In the genomic region with DNA sequence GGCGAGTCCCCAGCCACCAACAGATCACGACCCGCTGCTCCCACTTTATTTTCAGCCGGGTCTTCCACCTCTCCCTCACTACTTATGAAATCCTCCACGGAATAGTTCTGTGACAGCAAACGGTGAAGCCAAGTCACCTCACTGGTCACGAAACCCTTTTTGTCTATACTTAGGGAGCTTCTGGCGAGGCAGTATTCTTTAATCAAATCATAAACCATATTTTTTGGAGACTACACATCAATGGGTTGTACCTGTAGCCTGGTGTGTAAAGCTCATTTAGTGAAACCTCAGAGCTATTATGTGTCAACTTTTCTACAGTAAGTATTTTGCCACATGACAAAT, we compare ENCODE assay signal across 8 cellular contexts. TPM values are rescaled to one million over a fixed set of nuclear protein-coding genes. Genes with fewer than 3 reads are reported as not detected.
DNase-seq lines count a peak whose midpoint lies in the region; ATAC-seq and TF ChIP-seq lines count a peak whose summit lies in the region.

No MANE protein-coding gene starts in this region.

- ATAC-seq in T-helper 17 cell (no peak), GM21423 (IDR thresholded peaks at IDR 0.05; ENCODE audit: unreplicated experiment) (no peak)

- peaks cover 6 to 21% (median 18%) of the 10 kb centered on the region in 11 experiments; a peak in 20 of 22 replicates for H3K36me3 ChIP-seq in BLaER1 treated with 17β-estradiol and CSF1 and Interleukin-3, amounts not matched to agents 10 nM and 100 nM
- H3K36me3 ChIP-seq in NT2/D1 (ENCODE audit: insufficient read depth, insufficient read length, low read length) (peaks cover 25% of the 10 kb centered on the region), esophagus muscularis mucosa (peaks cover 0 to 8% (median 2%) of the 10 kb centered on the region in 4 donors), ovary (no peaks in the 10 kb centered on the region)

- no peaks in the 10 kb centered on the region for H3K9me3 ChIP-seq in BLaER1 treated with 17β-estradiol and CSF1 and Interleukin-3, amounts not matched to agents 10 nM and 100 nM (replicated peaks in 1 of 11)
- H3K9me3 ChIP-seq in NT2/D1 (ENCODE audit: insufficient read depth, low read length) (no peaks in the 10 kb centered on the region), esophagus muscularis mucosa (no peaks in the 10 kb centered on the region), ovary (no peaks in the 10 kb centered on the region), T-helper 17 cell (ENCODE audit: control insufficient read depth, low read length, poor library complexity, severe bottlenecking) (no peaks in the 10 kb centered on the region)

- H3K4me1 ChIP-seq in BLaER1 treated with 17β-estradiol and CSF1 and Interleukin-3, amounts not matched to agents 10 nM and 100 nM, result peaks cover 20 to 30% (median 26%) of the 10 kb centered on the region in 10 experiments
- H3K4me1 ChIP-seq in NT2/D1 (ENCODE audit: insufficient read depth, insufficient read length) (no peaks in the 10 kb centered on the region), esophagus muscularis mucosa (peaks cover 29 to 36% (median 30%) of the 10 kb centered on the region in 4 donors), ovary (ENCODE audit: insufficient read depth) (no peaks in the 10 kb centered on the region)

- intact Hi-C loops in esophagus muscularis mucosa (cut with DNase I), result no loop called here
- intact Hi-C loops in ovary (cut with DNase I), result loop anchor here in 1 of 4 donors (5.0 kb wide), 1 partner anchor 389 kb away; a partner anchor contains a TSS

- H3K27ac ChIP-seq in BLaER1 treated with 17β-estradiol and CSF1 and Interleukin-3, amounts not matched to agents 10 nM and 100 nM, result peak overlapping the region; percentile 71 to 93 (median 83)
- H3K27ac ChIP-seq in esophagus muscularis mucosa (replicated peaks in 1 of 4) (peak overlapping the region; percentile 93 to 98 (median 97)), ovary (peak overlapping the region; percentile 72 to 90)

- H3K4me3 ChIP-seq in BLaER1 treated with 17β-estradiol and CSF1 and Interleukin-3, amounts not matched to agents 10 nM and 100 nM, result peak overlapping the region; percentile 70 to 97 (median 89)
- H3K4me3 ChIP-seq in NT2/D1 (ENCODE audit: insufficient read length, low read depth) (peak overlapping the region; percentile 39), esophagus muscularis mucosa (peak overlapping the region; percentile 89 to 94 (median 90)), ovary (peak overlapping the region; percentile 80)

- H3K27ac Mint-ChIP-seq in T-helper 17 cell, result no peak overlapping the region

- DNase-seq in NT2/D1 (ENCODE audit: low read depth, low spot score) (no peak), esophagus muscularis mucosa (ENCODE audit: extremely low spot score) (no peak), ovary (no peak), NCI-H1092 (lab: John Stamatoyannopoulos, UW) (no peak), NCI-H2171 treated with DMSO at 0.1 percent for 48 hours (lab: John Stamatoyannopoulos, UW) (no peak), T-helper 17 cell (no peak)

- peaks cover 0 to 38% (median 24%) of the 10 kb centered on the region in 11 experiments; a peak in 19 of 22 replicates for H4K20me1 ChIP-seq in BLaER1 treated with 17β-estradiol and CSF1 and Interleukin-3, amounts not matched to agents 10 nM and 100 nM

- TF ChIP-seq POLR2A in esophagus muscularis mucosa (IDR thresholded peaks at IDR 0.05; ENCODE audit: low read depth) (no peak), ovary (IDR thresholded peaks at IDR 0.05) (no peak)

- peaks cover 3% of the 10 kb centered on the region for H3K36me3 Mint-ChIP-seq in T-helper 17 cell (ENCODE audit: low read depth)

- H3K4me2 ChIP-seq in BLaER1 treated with 17β-estradiol and CSF1 and Interleukin-3, amounts not matched to agents 10 nM and 100 nM, result peak overlapping the region; percentile 68 to 96 (median 84)

- no peak for TF ChIP-seq EP300 in esophagus muscularis mucosa (IDR thresholded peaks at IDR 0.05)
- no peak for TF ChIP-seq EP300 in ovary (IDR thresholded peaks at IDR 0.05)

- H3K4me3 Mint-ChIP-seq in T-helper 17 cell, result no peak overlapping the region

- H3K27me3 Mint-ChIP-seq in T-helper 17 cell, result no peaks in the 10 kb centered on the region

- H3K27me3 ChIP-seq in BLaER1 treated with 17β-estradiol and CSF1 and Interleukin-3, amounts not matched to agents 10 nM and 100 nM, result no peaks in the 10 kb centered on the region
- H3K27me3 ChIP-seq in NT2/D1 (ENCODE audit: insufficient read depth, insufficient read length) (no peaks in the 10 kb centered on the region), esophagus muscularis mucosa (no peaks in the 10 kb centered on the region), ovary (no peaks in the 10 kb centered on the region)

- H3K4me1 Mint-ChIP-seq in T-helper 17 cell, result peaks cover 10% of the 10 kb centered on the region

- H3K9ac ChIP-seq in BLaER1 treated with 17β-estradiol and CSF1 and Interleukin-3, amounts not matched to agents 10 nM and 100 nM, result peak overlapping the region; percentile 81 to 99 (median 95)
- H3K9ac ChIP-seq in NT2/D1 (ENCODE audit: insufficient read length, low read depth), result peak overlapping the region; percentile 83

- TF ChIP-seq CTCF in esophagus muscularis mucosa (IDR thresholded peaks at IDR 0.05) (no peak), ovary (IDR thresholded peaks at IDR 0.05) (peak in 1 of 3 donors; percentile 0)

- 1% methylated on average over 8 of the region's 8 CpGs for WGBS in esophagus muscularis mucosa
- 1 to 3% (median 2%) methylated on average over 8 of the region's 8 CpGs for WGBS in ovary, 3 donors

RNA-seq across cellular contexts. Expression of a gene that starts 0.8 kb away (rescaled TPM):
- total RNA-seq in esophagus muscularis mucosa, result 100 to 1,000 TPM; 173 to 247 (median 195) TPM
- total RNA-seq in ovary, result 100 to 1,000 TPM; 117 to 221 (median 144) TPM
- polyA plus RNA-seq in ovary, result 100 to 1,000 TPM in 1 of 2 donors, 10 to 100 TPM in 1; 99.7 to 257 TPM
- 100 to 1,000 TPM; 105 to 107 TPM for total RNA-seq in T-helper 17 cell

RNA-seq across cellular contexts. Expression of a gene that starts 4.5 kb away (rescaled TPM):
- 10 to 100 TPM; 21.2 to 40.0 (median 33.6) TPM for total RNA-seq in esophagus muscularis mucosa
- 10 to 100 TPM; 24.0 to 47.8 (median 38.4) TPM for total RNA-seq in ovary
- 10 to 100 TPM; 10.5 to 15.2 TPM for polyA plus RNA-seq in ovary
- 10 to 100 TPM; 52.1 to 58.7 TPM for total RNA-seq in T-helper 17 cell

RNA-seq across cellular contexts. Expression of a gene that starts 56.7 kb away (rescaled TPM):
- total RNA-seq in esophagus muscularis mucosa, result 10 to 100 TPM; 22.6 to 50.3 (median 44.5) TPM
- total RNA-seq in ovary, result 10 to 100 TPM; 36.5 to 52.4 (median 43.7) TPM
- 10 to 100 TPM; 47.7 to 53.4 TPM for polyA plus RNA-seq in ovary
- total RNA-seq in T-helper 17 cell, result 10 to 100 TPM; 17.9 to 22.4 TPM

Comparison
In these comparisons a context has a peak if more than half of its experiments do, and no peak if none do; other contexts are left out.
1. H3K4me3 ChIP-seq: peak in every context shown above with its lines; median percentile 90 in esophagus muscularis mucosa; 89 in BLaER1 treated with 17β-estradiol and CSF1 and Interleukin-3, amounts not matched to agents 10 nM and 100 nM; 80 in ovary; 39 in NT2/D1.